Comparison of ENCODE assay signal across 21 cellular contexts in genomic region chr15:50698101-50698500, GRCh38.
"Had no signal": no experiment of that assay in that cellular context is flagged by ENCODE, and none has a peak within 500 bp of the region (broad histone marks: within the 10 kb centered on the region; RNA-seq: fewer than 3 reads in every experiment).

No MANE protein-coding gene starts in this region.

- H3K4me3 ChIP-seq: coronary artery, esophagus squamous epithelium, gastroesophageal sphincter, heart left ventricle, left ventricle myocardium inferior, lower lobe of right lung, pancreas, spleen, thoracic aorta, tibial nerve, upper lobe of left lung had no signal

- H3K27ac ChIP-seq: coronary artery, esophagus squamous epithelium, gastroesophageal sphincter, heart left ventricle, left ventricle myocardium inferior, lower lobe of right lung, pancreas, spleen, thoracic aorta, tibial nerve, upper lobe of left lung had no signal

- H3K36me3 ChIP-seq: left ventricle myocardium inferior, lower lobe of right lung, pancreas, thoracic aorta, upper lobe of left lung had no signal

- H3K4me1 ChIP-seq: gastroesophageal sphincter, heart left ventricle, left ventricle myocardium inferior, lower lobe of right lung, pancreas, spleen, tibial nerve, upper lobe of left lung had no signal

- H3K27me3 ChIP-seq: esophagus squamous epithelium, gastroesophageal sphincter, heart left ventricle, pancreas, spleen, tibial nerve, upper lobe of left lung had no signal

- DNase-seq: dermis blood vessel endothelial cell; effector memory CD8-positive, alpha-beta T cell; erythroblast; esophagus squamous epithelium; heart left ventricle; hippocampal formation; left cardiac atrium; left ventricle myocardium inferior; lower lobe of right lung; natural killer cell; occipital lobe; pancreas; retina; spleen; stimulated activated CD4-positive, alpha-beta T cell treated with anti-CD3 and anti-CD28 coated beads, Interleukin-4, amount 100 ng/mL, for 4 hours; stimulated activated naive CD8-positive, alpha-beta T cell treated with anti-CD3 and anti-CD28 coated beads, Interleukin-15, Interleukin-2, amounts not matched to agents 100 U/mL and 50 U/mL, for 24 hours; upper lobe of left lung had no signal

- H3K9me3 ChIP-seq: esophagus squamous epithelium, gastroesophageal sphincter, lower lobe of right lung, pancreas, spleen, thoracic aorta, tibial nerve, upper lobe of left lung had no signal
